Comparison of ENCODE assay signal across 8 cellular contexts in genomic region chr10:133379152-133379800, GRCh38. TPM values are rescaled to one million over a fixed set of nuclear protein-coding genes. Genes with fewer than 3 reads are reported as not detected.
DNase-seq lines count a peak whose midpoint lies in the region; TF ChIP-seq lines count a peak whose summit lies in the region.

PAOX (plus strand) TSS chr10:133379262; CDS start chr10:133379317, 55 bp downstream.

- peak within 1 kb of the TSS; percentile 51 for H3K27ac Mint-ChIP-seq in activated CD4-positive, alpha-beta T cell treated with anti-CD3 and anti-CD28 coated beads, Interleukin-2, amount 10 ng/mL, durations not matched to agents 24 days and 14 days

- H3K4me3 Mint-ChIP-seq in activated CD4-positive, alpha-beta T cell treated with anti-CD3 and anti-CD28 coated beads, Interleukin-2, amount 10 ng/mL, durations not matched to agents 24 days and 14 days: peak within 1 kb of the TSS; percentile 80

- H3K9me3 Mint-ChIP-seq in activated CD4-positive, alpha-beta T cell treated with anti-CD3 and anti-CD28 coated beads, Interleukin-2, amount 10 ng/mL, durations not matched to agents 24 days and 14 days: no peaks in the 10 kb centered on the region

- peak within 1 kb of the TSS; percentile 53 for H3K4me3 ChIP-seq in lower leg skin (ENCODE audit: low read depth, poor library complexity, severe bottlenecking)

- DNase-seq in DMS53 (lab: John Stamatoyannopoulos, UW) (peak; percentile 79), GM20000 (ENCODE audit: low spot score) (peak; percentile 93), HT-29 (ENCODE audit: low spot score) (peak; percentile 19), ecto neural progenitor cell (ENCODE audit: low spot score) (peak; percentile 81), lower leg skin (ENCODE audit: low spot score in 2 of 2) (peak in 1 of 2 donors; percentile 40), COR-L47 (lab: John Stamatoyannopoulos, UW) (no peak)
- DNase-seq in activated CD4-positive, alpha-beta T cell treated with anti-CD3 and anti-CD28 coated beads, Interleukin-2, amount 10 ng/mL, durations not matched to agents 24 days and 14 days: peak; percentile 90
- DNase-seq in stimulated activated CD8-positive, alpha-beta memory T cell treated with anti-CD3 and anti-CD28 coated beads, Interleukin-4, amount 100 ng/mL, for 48 hours: peak; percentile 78

- intact Hi-C loops in activated CD4-positive, alpha-beta T cell treated with anti-CD3 and anti-CD28 coated beads, Interleukin-2, amount 10 ng/mL, durations not matched to agents 24 days and 14 days (cut with micrococcal nuclease): loop anchor here (1.0 to 10.0 kb wide), 4 partner anchors 11 to 1194 kb away; partner anchors contain the start of gene DPYSL4
- intact Hi-C loops in lower leg skin (cut with DNase I; ENCODE audit: low total_unique reads): no loop called here

- TF ChIP-seq CTCF in GM20000 (IDR thresholded peaks at IDR 0.05; ENCODE audit: extremely low read depth, missing control alignments): no peak
- no peak for TF ChIP-seq CTCF in lower leg skin (IDR thresholded peaks at IDR 0.05)

- H3K27me3 Mint-ChIP-seq in activated CD4-positive, alpha-beta T cell treated with anti-CD3 and anti-CD28 coated beads, Interleukin-2, amount 10 ng/mL, durations not matched to agents 24 days and 14 days: peaks cover 3% of the 10 kb centered on the region

- peaks cover 4% of the 10 kb centered on the region for H3K4me1 Mint-ChIP-seq in activated CD4-positive, alpha-beta T cell treated with anti-CD3 and anti-CD28 coated beads, Interleukin-2, amount 10 ng/mL, durations not matched to agents 24 days and 14 days

- WGBS in lower leg skin, 2 donors: 5 to 10% methylated on average over 15 to 43 of the region's 78 CpGs

- TF ChIP-seq POLR2A in lower leg skin (IDR thresholded peaks at IDR 0.05): no peak

- H3K36me3 Mint-ChIP-seq in activated CD4-positive, alpha-beta T cell treated with anti-CD3 and anti-CD28 coated beads, Interleukin-2, amount 10 ng/mL, durations not matched to agents 24 days and 14 days (ENCODE audit: low read depth): peaks cover 7% of the 10 kb centered on the region

RNA-seq across cellular contexts. Expression of gene PAOX, which starts in this region (rescaled TPM):
- total RNA-seq in HT-29 (2014; rRNA removed; shearing (Covaris generic)): 4.7 and 5.6 TPM in 2 replicates
- total RNA-seq in activated CD4-positive, alpha-beta T cell treated with anti-CD3 and anti-CD28 coated beads, Interleukin-2, amount 10 ng/mL, durations not matched to agents 24 days and 14 days: 9.3 and 9.4 TPM in 2 replicates
- total RNA-seq in lower leg skin: 10 to 100 TPM in 3 of 4 donors, 1 to 10 TPM in 1; 8.1 to 21.8 (median 14.4) TPM
